10 cellular contexts compared by ENCODE assay signal in the genomic region with DNA sequence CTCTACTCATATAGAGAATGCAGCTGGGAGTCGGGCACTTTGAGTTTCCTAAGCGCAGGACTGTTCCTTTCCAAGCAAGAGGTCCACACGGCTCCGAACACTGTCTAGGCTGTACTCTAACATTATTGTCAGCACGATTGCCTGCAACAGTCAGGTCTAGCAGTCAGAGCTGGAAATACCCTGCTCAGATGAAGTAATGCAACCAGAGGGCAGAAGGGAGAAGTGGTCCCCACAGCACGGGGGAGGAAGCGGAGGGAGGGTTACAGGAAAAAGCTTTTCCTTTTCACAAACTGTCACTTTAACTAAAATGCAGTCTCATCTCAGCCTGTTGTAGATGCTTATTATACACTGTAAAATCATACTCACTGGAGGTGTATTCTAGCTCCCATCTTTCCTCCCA.
DNase-seq lines count a peak whose midpoint lies in the region; ATAC-seq and TF ChIP-seq lines count a peak whose summit lies in the region.
"Had no signal": no experiment of that assay in that cellular context is flagged by ENCODE, and none has a peak within 500 bp of the region (broad histone marks: within the 10 kb centered on the region; RNA-seq: fewer than 3 reads in every experiment).

No MANE protein-coding gene starts in this region.

- no peaks in the 10 kb centered on the region for H3K36me3 Mint-ChIP-seq in activated CD4-positive, alpha-beta T cell treated with anti-CD3 and anti-CD28 coated beads, Interleukin-2, amount 10 ng/mL, durations not matched to agents 24 days and 14 days (ENCODE audit: low read depth)
- no peaks in the 10 kb centered on the region for H3K36me3 Mint-ChIP-seq in T-helper 1 cell treated with Interleukin-12 subunit alpha and Interleukin-12 subunit beta and Interleukin-4 antibody, amounts not matched to agents 30 μg/mL and 1 μg/mL, for 36 hours (ENCODE audit: low read depth)
- H3K36me3 Mint-ChIP-seq in HFFc6 (ENCODE audit: low read depth), result peaks cover 12% of the 10 kb centered on the region

- ATAC-seq in HG02973 (IDR thresholded peaks at IDR 0.05; ENCODE audit: unreplicated experiment), result peak; percentile 49
- ATAC-seq in stimulated activated naive CD8-positive, alpha-beta T cell treated with anti-CD3 and anti-CD28 coated beads, Interleukin-15, Interleukin-2, amounts not matched to agents 100 U/mL and 50 U/mL, for 24 hours, result peak; percentile 36

- no peaks in the 10 kb centered on the region for H3K27me3 Mint-ChIP-seq in activated CD4-positive, alpha-beta T cell treated with anti-CD3 and anti-CD28 coated beads, Interleukin-2, amount 10 ng/mL, durations not matched to agents 24 days and 14 days
- peaks cover 12% of the 10 kb centered on the region for H3K27me3 Mint-ChIP-seq in T-helper 1 cell treated with Interleukin-12 subunit alpha and Interleukin-12 subunit beta and Interleukin-4 antibody, amounts not matched to agents 30 μg/mL and 1 μg/mL, for 36 hours (ENCODE audit: low read depth)
- peaks cover 7% of the 10 kb centered on the region; the same call in 1 of the 2 replicates for H3K27me3 Mint-ChIP-seq in HFFc6 (ENCODE audit: insufficient read depth)

- peaks cover 12% of the 10 kb centered on the region for H3K4me1 Mint-ChIP-seq in activated CD4-positive, alpha-beta T cell treated with anti-CD3 and anti-CD28 coated beads, Interleukin-2, amount 10 ng/mL, durations not matched to agents 24 days and 14 days
- H3K4me1 Mint-ChIP-seq in T-helper 1 cell treated with Interleukin-12 subunit alpha and Interleukin-12 subunit beta and Interleukin-4 antibody, amounts not matched to agents 30 μg/mL and 1 μg/mL, for 36 hours (ENCODE audit: low read depth), result peaks cover 28% of the 10 kb centered on the region
- H3K4me1 Mint-ChIP-seq in HFFc6 (ENCODE audit: low read depth), result peaks cover 30% of the 10 kb centered on the region

- TF ChIP-seq CTCF in HFFc6 (IDR thresholded peaks at IDR 0.05), result no peak

- H3K4me3 Mint-ChIP-seq in activated CD4-positive, alpha-beta T cell treated with anti-CD3 and anti-CD28 coated beads, Interleukin-2, amount 10 ng/mL, durations not matched to agents 24 days and 14 days, result no peak overlapping the region
- peak overlapping the region; percentile 4 for H3K4me3 Mint-ChIP-seq in T-helper 1 cell treated with Interleukin-12 subunit alpha and Interleukin-12 subunit beta and Interleukin-4 antibody, amounts not matched to agents 30 μg/mL and 1 μg/mL, for 36 hours
- no peak overlapping the region for H3K4me3 Mint-ChIP-seq in HFFc6

- DNase-seq in activated CD4-positive, alpha-beta T cell treated with anti-CD3 and anti-CD28 coated beads, Interleukin-2, amount 10 ng/mL, durations not matched to agents 24 days and 14 days, result peak; percentile 59
- no peak for DNase-seq in activated CD4-positive, alpha-beta T cell treated with anti-CD3 and anti-CD28 coated beads, Interleukin-2, amount 50 U/mL, for 48 hours
- DNase-seq in stimulated activated naive CD8-positive, alpha-beta T cell treated with anti-CD3 and anti-CD28 coated beads, Interleukin-15, Interleukin-2, amounts not matched to agents 100 U/mL and 50 U/mL, for 24 hours, result no peak
- DNase-seq in NCI-H1436 treated with DMSO at 0.1 percent for 48 hours (lab: John Stamatoyannopoulos, UW), result no peak
- no peak for DNase-seq in HFFc6
- DNase-seq in NCI-H146 treated with DMSO at 0.1 percent for 48 hours (lab: John Stamatoyannopoulos, UW; ENCODE audit: unreplicated experiment), result no peak
- DNase-seq: 8988T, NCI-H446 treated with DMSO at 0.1 percent for 48 hours had no signal

- intact Hi-C loops in activated CD4-positive, alpha-beta T cell treated with anti-CD3 and anti-CD28 coated beads, Interleukin-2, amount 10 ng/mL, durations not matched to agents 24 days and 14 days (cut with micrococcal nuclease), result no loop called here

- no peaks in the 10 kb centered on the region for H3K9me3 Mint-ChIP-seq in activated CD4-positive, alpha-beta T cell treated with anti-CD3 and anti-CD28 coated beads, Interleukin-2, amount 10 ng/mL, durations not matched to agents 24 days and 14 days
- H3K9me3 Mint-ChIP-seq in T-helper 1 cell treated with Interleukin-12 subunit alpha and Interleukin-12 subunit beta and Interleukin-4 antibody, amounts not matched to agents 30 μg/mL and 1 μg/mL, for 36 hours, result no peaks in the 10 kb centered on the region
- H3K9me3 Mint-ChIP-seq in HFFc6, result no peaks in the 10 kb centered on the region

- no peak overlapping the region for H3K27ac Mint-ChIP-seq in activated CD4-positive, alpha-beta T cell treated with anti-CD3 and anti-CD28 coated beads, Interleukin-2, amount 10 ng/mL, durations not matched to agents 24 days and 14 days
- peak overlapping the region; percentile 53 for H3K27ac Mint-ChIP-seq in T-helper 1 cell treated with Interleukin-12 subunit alpha and Interleukin-12 subunit beta and Interleukin-4 antibody, amounts not matched to agents 30 μg/mL and 1 μg/mL, for 36 hours
- H3K27ac Mint-ChIP-seq in HFFc6, result no peak overlapping the region
